Comparison of ENCODE assay signal across 13 cellular contexts in the genomic region with DNA sequence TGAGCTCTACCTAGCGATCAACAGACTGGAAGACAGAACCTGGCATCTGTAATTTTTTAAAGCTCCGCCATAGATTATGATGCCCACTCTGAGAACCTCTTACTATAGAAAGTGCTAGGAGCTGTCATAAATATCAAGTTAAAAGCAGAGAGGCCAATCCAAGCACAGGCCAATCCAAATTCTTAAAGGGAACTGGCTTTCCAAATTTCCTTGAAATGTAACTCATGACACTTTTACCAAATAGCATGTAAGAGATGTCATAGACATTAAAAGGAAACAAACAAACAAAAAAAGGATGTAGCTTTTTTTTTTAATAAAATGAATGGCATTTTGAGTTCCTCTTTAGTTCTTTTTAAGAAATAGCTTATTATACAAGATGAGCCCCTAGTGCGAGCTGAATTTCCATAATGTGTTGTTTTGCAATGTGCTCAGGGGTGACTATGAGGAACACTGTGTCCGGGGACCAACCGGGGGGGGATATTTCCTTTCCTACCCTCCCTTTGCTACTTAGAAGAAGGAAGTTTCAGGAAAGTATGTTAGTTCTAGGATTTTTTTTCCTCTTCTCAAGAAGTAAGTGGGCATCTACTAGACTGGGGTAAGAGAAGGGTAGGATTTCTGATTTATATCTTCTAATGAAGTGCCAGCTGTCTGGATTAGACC. TPM values are rescaled to one million over a fixed set of nuclear protein-coding genes. Genes with fewer than 3 reads are reported as not detected.
A peak's percentile ranks its signal among the peaks of the same experiment; 100 is the strongest.
DNase-seq lines count a peak whose midpoint lies in the region; ATAC-seq and TF ChIP-seq lines count a peak whose summit lies in the region.
"Had no signal": no experiment of that assay in that cellular context is flagged by ENCODE, and none has a peak within 500 bp of the region (broad histone marks: within the 10 kb centered on the region; RNA-seq: fewer than 3 reads in every experiment).

No MANE protein-coding gene starts in this region.

- H3K79me2 ChIP-seq in osteoblast (ENCODE audit: insufficient read depth, low read length): no peaks in the 10 kb centered on the region

- H3K9me3 ChIP-seq in osteoblast (ENCODE audit: low read depth, low read length): no peaks in the 10 kb centered on the region

- H3K36me3 ChIP-seq in osteoblast (ENCODE audit: insufficient read depth, low read length): no peaks in the 10 kb centered on the region

- H3K4me3 Mint-ChIP-seq in glutamatergic neuron (ENCODE audit: unreplicated experiment): no peak overlapping the region
- H3K4me3 Mint-ChIP-seq in natural killer cell: no peak overlapping the region
- H3K4me3 Mint-ChIP-seq: T-cell had no signal

- H3K27me3 Mint-ChIP-seq in glutamatergic neuron (ENCODE audit: unreplicated experiment) (peaks cover 3% of the 10 kb centered on the region), natural killer cell (ENCODE audit: low read depth in 2 of 2) (peaks cover 0 to 3% of the 10 kb centered on the region in 2 donors)

- TF ChIP-seq CTCF in fibroblast of mammary gland (conservative IDR thresholded peaks at IDR 0.05; ENCODE audit: control insufficient read depth, insufficient read depth, low read depth, low read length) (no peak), osteoblast (IDR thresholded peaks at IDR 0.05; ENCODE audit: extremely low read depth, low read depth, low read length) (no peak), glutamatergic neuron (IDR thresholded peaks at IDR 0.05; ENCODE audit: partially characterized antibody, unreplicated experiment) (no peak), natural killer cell (IDR thresholded peaks at IDR 0.05) (no peak)

- peaks cover 41% of the 10 kb centered on the region for H3K4me1 ChIP-seq in osteoblast (ENCODE audit: insufficient read depth, low read length)

- H3K27ac Mint-ChIP-seq in glutamatergic neuron (ENCODE audit: unreplicated experiment) (no peak overlapping the region), natural killer cell (no peak overlapping the region)
- H3K27ac Mint-ChIP-seq: T-cell had no signal

- ATAC-seq in natural killer cell: no peak
- ATAC-seq: activated CD4-positive, CD25-positive, alpha-beta regulatory T cell treated with anti-CD3 and anti-CD28 coated beads, Interleukin-2, amount 50 U/mL, for 24 hours; T-cell had no signal

- H3K4me3 ChIP-seq in fibroblast of mammary gland (ENCODE audit: control insufficient read depth, low read depth, low read length) (no peak overlapping the region), osteoblast (ENCODE audit: insufficient read depth, low read length) (no peak overlapping the region)

- H3K27ac ChIP-seq in osteoblast (ENCODE audit: low read depth, low read length): peak overlapping the region; percentile 74

- no peaks in the 10 kb centered on the region for H3K9me3 Mint-ChIP-seq in glutamatergic neuron (ENCODE audit: unreplicated experiment)
- no peaks in the 10 kb centered on the region for H3K9me3 Mint-ChIP-seq in natural killer cell
- H3K9me3 Mint-ChIP-seq: T-cell had no signal

- H3K27me3 ChIP-seq in osteoblast (ENCODE audit: insufficient read depth, low read length): no peaks in the 10 kb centered on the region

- H3K36me3 Mint-ChIP-seq in glutamatergic neuron (ENCODE audit: unreplicated experiment): no peaks in the 10 kb centered on the region
- H3K36me3 Mint-ChIP-seq in natural killer cell: no peaks in the 10 kb centered on the region
- H3K36me3 Mint-ChIP-seq: T-cell had no signal

- H3K4me1 Mint-ChIP-seq in glutamatergic neuron (ENCODE audit: low read depth, unreplicated experiment): no peaks in the 10 kb centered on the region
- no peaks in the 10 kb centered on the region for H3K4me1 Mint-ChIP-seq in natural killer cell
- H3K4me1 Mint-ChIP-seq: T-cell had no signal

- no peak overlapping the region for H3K4me2 ChIP-seq in osteoblast (ENCODE audit: insufficient read depth, low read length)

- no peaks in the 10 kb centered on the region for H4K20me1 ChIP-seq in osteoblast (ENCODE audit: insufficient read depth, low read length)

- DNase-seq in Ammon's horn (ENCODE audit: low spot score) (peak; percentile 27), MV-4-11 (lab: John Stamatoyannopoulos, UW) (peak; percentile 22), fibroblast of mammary gland (ENCODE audit: low read depth) (peak; percentile 56), osteoblast (ENCODE audit: insufficient read length, low spot score, missing footprints) (no peak), glutamatergic neuron (no peak), natural killer cell (no peak), NCI-H187 treated with DMSO at 0.1 percent for 48 hours (lab: John Stamatoyannopoulos, UW) (no peak), dermis blood vessel endothelial cell (no peak)
- DNase-seq: activated naive CD4-positive, alpha-beta T cell treated with Interleukin-2 at 50 U/mL for 16 hours; erythroblast; T-cell had no signal

- intact Hi-C loops in natural killer cell (cut with micrococcal nuclease): no loop called here

- no peak overlapping the region for H2AFZ ChIP-seq in osteoblast (ENCODE audit: low read length)

RNA-seq across cellular contexts. Expression of gene MRC1, which starts 23.7 kb away (rescaled TPM):
- total RNA-seq in osteoblast (under 0.01 and 0.36 TPM in 2 replicates), glutamatergic neuron (ENCODE audit: unreplicated experiment) (7.9 TPM), natural killer cell (under 1 TPM; 0.05 to 0.18 (median 0.15) TPM), dermis blood vessel endothelial cell (156 and 249 TPM in 2 replicates)
- total RNA-seq: M059J had no signal

RNA-seq across cellular contexts. Expression of gene TMEM236, which starts 33.4 kb away (rescaled TPM):
- under 0.01 TPM in 2 replicates for total RNA-seq in osteoblast
- total RNA-seq in glutamatergic neuron (ENCODE audit: unreplicated experiment): 0.07 TPM
- under 1 TPM; 0.16 to 0.20 (median 0.16) TPM for total RNA-seq in natural killer cell
- total RNA-seq in dermis blood vessel endothelial cell: 0.17 and 1.3 TPM in 2 replicates
- total RNA-seq: M059J had no signal

Comparison
In these comparisons a context has a peak if more than half of its experiments do, and no peak if none do; other contexts are left out.
1. DNase-seq: peak in Ammon's horn (single experiment), MV-4-11 (single experiment) and fibroblast of mammary gland (single experiment); none in osteoblast (single experiment), glutamatergic neuron (single experiment), natural killer cell (single experiment), NCI-H187 treated with DMSO at 0.1 percent for 48 hours (single experiment) and dermis blood vessel endothelial cell (single experiment).
2. RNA of gene MRC1, which starts 23.7 kb away (total RNA-seq): 156 to 249 TPM in dermis blood vessel endothelial cell; 7.9 TPM in glutamatergic neuron (single experiment), under 0.01 to 0.36 TPM in osteoblast and 0.05 to 0.18 TPM in natural killer cell; every median in the first group is over 10 times any median in the second.